39 cellular contexts compared by ENCODE assay signal in genomic region chr11:4769838-4770237, GRCh38. TPM values are rescaled to one million over a fixed set of nuclear protein-coding genes. Genes with fewer than 3 reads are reported as not detected.
"Had no signal": no experiment of that assay in that cellular context is flagged by ENCODE, and none has a peak within 500 bp of the region (broad histone marks: within the 10 kb centered on the region; RNA-seq: fewer than 3 reads in every experiment).

Gene OR51F1, minus strand, starts transcription at chr11:4769938. Its CDS starts 0 bp downstream, at chr11:4769938.

- H3K9me3 ChIP-seq: MG63 had no signal

- H3K4me3 ChIP-seq: MG63 had no signal

- H3K9ac ChIP-seq: KMS-11 had no signal

- H3K36me3 ChIP-seq: MG63 had no signal

- DNase-seq: Karpas-422, Kasumi-1, MG63, MM.1S, MV-4-11, NCI-H1048, NCI-H1092, NCI-H1092 treated with DMSO at 0.1 percent for 48 hours, NCI-H1105, NCI-H1105 treated with DMSO at 0.1 percent for 48 hours, NCI-H1417, NCI-H1417 treated with DMSO at 0.1 percent for 48 hours, NCI-H1436, NCI-H1436 treated with DMSO at 0.1 percent for 48 hours, NCI-H146, NCI-H1694, NCI-H1694 treated with DMSO at 0.1 percent for 48 hours, NCI-H187, NCI-H187 treated with DMSO at 0.1 percent for 48 hours, NCI-H1930, NCI-H2029, NCI-H2029 treated with DMSO at 0.1 percent for 48 hours, NCI-H2081, NCI-H2081 treated with DMSO at 0.1 percent for 48 hours, NCI-H2107, NCI-H2171, NCI-H2171 treated with DMSO at 0.1 percent for 48 hours, NCI-H2227 treated with DMSO at 0.1 percent for 48 hours, NCI-H226, NCI-H345, NCI-H446, NCI-H446 treated with DMSO at 0.1 percent for 48 hours, NCI-H510A, NCI-H510A treated with DMSO at 0.1 percent for 48 hours had no signal

- H3K27ac ChIP-seq: KMS-11 had no signal

- H3K27me3 ChIP-seq: MG63 had no signal

RNA-seq across cellular contexts. Expression of gene OR51F1, which starts in this region (rescaled TPM):
- total RNA-seq: LHCN-M2, M059J, MCF 10A, NCI-H460 had no signal
